Comparison of ENCODE assay signal across 8 cellular contexts in the genomic region with DNA sequence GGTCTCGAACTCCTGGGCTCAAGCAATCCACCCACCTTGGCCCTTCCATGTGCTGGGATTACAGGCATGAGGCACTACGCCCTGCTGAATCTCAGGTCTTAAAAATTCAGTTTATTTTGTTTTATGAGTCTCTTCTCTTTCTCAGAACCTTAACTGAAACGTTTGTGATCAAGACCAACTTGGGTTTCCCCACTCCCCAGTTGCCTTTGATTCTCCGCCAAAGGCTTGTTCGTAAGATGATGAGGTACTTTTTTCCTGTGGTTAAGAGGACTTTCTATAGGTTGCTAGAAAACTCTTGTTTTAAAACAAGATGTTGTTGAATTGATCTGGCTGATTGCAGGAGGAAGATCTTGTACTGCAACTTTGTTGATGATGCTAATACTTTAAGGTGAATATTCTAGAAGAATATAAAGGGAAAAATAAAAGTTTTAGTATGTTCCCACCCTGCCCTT. TPM values are rescaled to one million over a fixed set of nuclear protein-coding genes. Genes with fewer than 3 reads are reported as not detected.
DNase-seq lines count a peak whose midpoint lies in the region; ATAC-seq lines count a peak whose summit lies in the region.

No MANE protein-coding gene starts in this region.

- ATAC-seq in GM19025 (IDR thresholded peaks at IDR 0.05; ENCODE audit: low read depth, unreplicated experiment), result peak; percentile 73
- peak; percentile 64 for ATAC-seq in HG03442 (IDR thresholded peaks at IDR 0.05; ENCODE audit: unreplicated experiment)
- ATAC-seq in naive thymus-derived CD8-positive, alpha-beta T cell, result peak; percentile 82 to 87

- H3K27ac Mint-ChIP-seq in naive thymus-derived CD8-positive, alpha-beta T cell, result peak overlapping the region; percentile 91 to 99 (median 97)

- H3K4me1 Mint-ChIP-seq in naive thymus-derived CD8-positive, alpha-beta T cell, result peaks cover 38 to 86% (median 83%) of the 10 kb centered on the region in 4 donors

- H3K36me3 Mint-ChIP-seq in naive thymus-derived CD8-positive, alpha-beta T cell, result peaks cover 0 to 9% (median 0%) of the 10 kb centered on the region in 3 donors

- DNase-seq in activated T-cell treated with anti-CD3 and anti-CD28 coated beads for 24 hours (ENCODE audit: low read depth) (peak; percentile 69), NCI-H82 (lab: John Stamatoyannopoulos, UW) (no peak), H7 (no peak), NCI-H226 (no peak), NCI-H345 (lab: John Stamatoyannopoulos, UW) (no peak)
- peak; percentile 40 to 93 (median 82) for DNase-seq in naive thymus-derived CD8-positive, alpha-beta T cell

- no peaks in the 10 kb centered on the region for H3K27me3 Mint-ChIP-seq in naive thymus-derived CD8-positive, alpha-beta T cell

- POLR2A ChIA-PET in naive thymus-derived CD8-positive, alpha-beta T cell (lab: Charles Lee), result interaction anchor here (1.4 to 2.9 kb wide), 2 partner anchors 9 to 11 kb away, joined by 4 to 17 read pairs; no protein-coding TSS in a partner anchor

- peaks cover 0 to 10% (median 2%) of the 10 kb centered on the region in 9 donors for H3K9me3 Mint-ChIP-seq in naive thymus-derived CD8-positive, alpha-beta T cell

- peak overlapping the region; percentile 78 to 93 (median 86) for H3K4me3 Mint-ChIP-seq in naive thymus-derived CD8-positive, alpha-beta T cell

- no peak overlapping the region for H3K4me3 ChIP-seq in H7 (ENCODE audit: insufficient read depth, low read depth, low read length)

- no peaks in the 10 kb centered on the region for H3K36me3 ChIP-seq in H7 (replicated peaks; ENCODE audit: control insufficient read depth, insufficient read depth, low read length)

- no peaks in the 10 kb centered on the region for H3K27me3 ChIP-seq in H7 (ENCODE audit: control insufficient read depth, insufficient read depth, low read length)

RNA-seq across cellular contexts. Expression of a gene that starts 11.7 kb away (rescaled TPM):
- 10 to 100 TPM; 66.7 to 68.6 TPM for total RNA-seq in naive thymus-derived CD8-positive, alpha-beta T cell
- 1 to 10 TPM; 3.7 to 9.0 (median 4.3) TPM for polyA plus RNA-seq in naive thymus-derived CD8-positive, alpha-beta T cell
- 22.0 and 29.5 TPM in 2 replicates for total RNA-seq in H7 (2014; rRNA removed; shearing (Covaris generic))

Comparison
In these comparisons a context has a peak if more than half of its experiments do, and no peak if none do; other contexts are left out.
1. DNase-seq: peak in activated T-cell treated with anti-CD3 and anti-CD28 coated beads for 24 hours (single experiment) and naive thymus-derived CD8-positive, alpha-beta T cell (10 of 10); none in NCI-H82 (single experiment), H7 (single experiment), NCI-H226 (single experiment) and NCI-H345 (single experiment).
2. Peak in every context shown above with its lines, with median percentiles within 50 percentile points of each other: ATAC-seq.